ENCODE assay signal across 22 cellular contexts in genomic region chr4:149009223-149009622, GRCh38.
"Had no signal": no experiment of that assay in that cellular context is flagged by ENCODE, and none has a peak within 500 bp of the region (broad histone marks: within the 10 kb centered on the region; RNA-seq: fewer than 3 reads in every experiment).

No MANE protein-coding gene starts in this region.

- H3K9me3 ChIP-seq: gastroesophageal sphincter had no signal

- H3K36me3 ChIP-seq: esophagus muscularis mucosa, gastroesophageal sphincter, heart left ventricle had no signal

- H3K4me2 ChIP-seq: hepatocyte had no signal

- H3K27me3 ChIP-seq: dorsolateral prefrontal cortex, esophagus muscularis mucosa, foreskin keratinocyte, gastroesophageal sphincter, heart left ventricle, hepatocyte had no signal

- H2AFZ ChIP-seq: hepatocyte had no signal

- H3K27ac ChIP-seq: coronary artery, dorsolateral prefrontal cortex, esophagus muscularis mucosa, foreskin keratinocyte, gastroesophageal sphincter, heart left ventricle, hepatocyte had no signal

- DNase-seq: dermis blood vessel endothelial cell; dorsolateral prefrontal cortex; effector CD4-positive, alpha-beta T cell; effector memory CD4-positive, alpha-beta T cell; foreskin keratinocyte; heart left ventricle; hypothalamus; immature natural killer cell; kidney; kidney glomerular epithelial cell; left colon; left ventricle myocardium superior; mammary epithelial cell; mesendoderm; midbrain; naive B cell had no signal

- H3K4me3 ChIP-seq: coronary artery, dorsolateral prefrontal cortex, esophagus muscularis mucosa, gastroesophageal sphincter, heart left ventricle, hepatocyte, lung had no signal

- H3K4me1 ChIP-seq: esophagus muscularis mucosa, foreskin keratinocyte, gastroesophageal sphincter, heart left ventricle had no signal

- ATAC-seq: foreskin keratinocyte, gastroesophageal sphincter, heart left ventricle, left colon, left lobe of liver, left ventricle myocardium superior had no signal
